ENCODE assay signal across 9 cellular contexts in the genomic region with DNA sequence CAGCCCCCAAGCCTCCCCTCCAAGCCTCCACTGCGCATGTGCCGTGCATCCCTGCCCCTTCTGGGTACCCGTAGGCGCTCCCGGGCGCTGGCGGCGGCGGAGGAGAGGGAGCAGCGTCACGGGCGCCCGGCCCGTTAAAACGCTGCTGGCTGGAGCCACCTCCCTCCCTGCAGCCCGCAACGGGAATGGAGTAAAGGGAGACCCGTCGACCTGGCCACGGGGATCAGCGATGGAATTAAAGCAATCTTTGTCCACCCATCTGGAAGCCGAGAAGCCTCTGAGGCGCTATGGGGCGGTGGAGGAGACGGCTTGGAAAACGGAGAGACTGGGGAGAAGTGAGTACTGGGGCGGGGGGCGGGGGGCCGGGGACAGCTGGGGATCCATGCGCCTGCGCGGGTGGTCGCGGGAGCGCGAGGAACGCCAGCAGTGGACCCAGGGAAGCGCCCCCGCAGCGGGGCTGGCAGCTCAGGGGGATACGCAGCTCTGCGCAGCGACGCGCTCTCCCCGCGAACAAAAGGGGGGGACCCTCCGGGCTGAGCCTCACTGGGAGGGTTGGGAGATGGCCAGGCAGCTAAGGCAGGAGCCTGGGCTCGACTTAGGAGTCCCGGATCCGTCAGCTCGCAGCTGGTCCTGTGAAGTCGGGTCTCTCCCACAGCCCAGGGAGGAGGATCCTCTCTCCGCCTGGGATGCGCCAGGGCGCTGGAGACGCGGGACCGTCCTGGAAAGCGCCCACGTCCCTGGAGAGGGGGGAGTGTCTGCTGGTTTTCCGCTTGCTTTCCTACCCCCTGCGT. TPM values are rescaled to one million over a fixed set of nuclear protein-coding genes. Genes with fewer than 3 reads are reported as not detected.
DNase-seq lines count a peak whose midpoint lies in the region; ATAC-seq, FAIRE-seq and TF ChIP-seq lines count a peak whose summit lies in the region.
"Had no signal": no experiment of that assay in that cellular context is flagged by ENCODE, and none has a peak within 500 bp of the region (broad histone marks: within the 10 kb centered on the region; RNA-seq: fewer than 3 reads in every experiment).

TSS of gene BMERB1 (plus strand) at position 164 of the 791 bp plus-strand sequence. CDS start at position 230, 66 bp downstream.

- TF ChIP-seq POLR2A in transverse colon (IDR thresholded peaks at IDR 0.05) (peak; percentile 36), GM12892 (IDR thresholded peaks at IDR 0.05; ENCODE audit: low read depth, low read length) (no peak)

- H3K4me3 ChIP-seq in ascending aorta (peak within 1 kb of the TSS; percentile 52 to 94), transverse colon (peak within 1 kb of the TSS; percentile 49 to 76 (median 66))

- intact Hi-C loops in ascending aorta (cut with DNase I) (loop anchor here (2.0 kb wide), 1 partner anchor 56 kb away; no protein-coding TSS in a partner anchor), left ventricle myocardium superior (cut with micrococcal nuclease) (no loop called here), posterior cingulate gyrus (cut with DNase I) (loop anchor here (2.0 to 5.0 kb wide), 2 partner anchors 116 to 208 kb away; partner anchors contain the start of gene MARF1), transverse colon (cut with DNase I; ENCODE audit: low total_unique reads) (no loop called here)

- WGBS in transverse colon (ENCODE audit: low coverage in 1 of 2), 2 donors: 4% methylated on average over 40 of the region's 63 CpGs; no CpG with 5 or more reads in 1 of the 2 donors

- peak within 1 kb of the TSS; percentile 82 for H3K27ac ChIP-seq in ascending aorta
- H3K27ac ChIP-seq in transverse colon: peak within 1 kb of the TSS; percentile 78 to 87 (median 85)
- H3K27ac ChIP-seq: C4-2B had no signal

- TF ChIP-seq EP300 in transverse colon (IDR thresholded peaks at IDR 0.05; ENCODE audit: low read depth): no peak

- H3K36me3 ChIP-seq in ascending aorta: no peaks in the 10 kb centered on the region
- H3K36me3 ChIP-seq in transverse colon: no peaks in the 10 kb centered on the region

- TF ChIP-seq CTCF in ascending aorta (IDR thresholded peaks at IDR 0.05) (no peak), transverse colon (IDR thresholded peaks at IDR 0.05) (no peak)

- FAIRE-seq in GM12892 (lab: Jason Lieb, UNC): no peak

- H3K9me3 ChIP-seq in ascending aorta (no peaks in the 10 kb centered on the region), transverse colon (no peaks in the 10 kb centered on the region)

- in situ Hi-C loops in transverse colon (cut with MboI; ENCODE audit: low pct_ligation_motif_present in 1 of 4, low pct_unique_long_range_greater_than_20kb in 1 of 4, low sequenced_read_pairs in 3 of 4): loop anchor here in 1 of 4 donors (25.0 kb wide), 1 partner anchor 103 kb away; no protein-coding TSS in a partner anchor

- ATAC-seq in left ventricle myocardium superior: peak; percentile 97

- peaks cover 0 to 10% of the 10 kb centered on the region in 2 donors for H3K4me1 ChIP-seq in ascending aorta
- H3K4me1 ChIP-seq in transverse colon: peaks cover 0 to 21% (median 4%) of the 10 kb centered on the region in 4 donors

- H3K27me3 ChIP-seq in ascending aorta: no peaks in the 10 kb centered on the region
- peaks cover 37% of the 10 kb centered on the region for H3K27me3 ChIP-seq in transverse colon

- DNase-seq in NCI-H146 (lab: John Stamatoyannopoulos, UW) (peak; percentile 85), NCI-H146 treated with DMSO at 0.1 percent for 48 hours (lab: John Stamatoyannopoulos, UW; ENCODE audit: unreplicated experiment) (no peak), T-helper 2 cell (peak; percentile 0 to 84 (median 23)), ascending aorta (ENCODE audit: low spot score in 2 of 2) (peak; percentile 18 to 90), left ventricle myocardium superior (peak; percentile 87), posterior cingulate gyrus (peak; percentile 78 to 97 (median 84)), transverse colon (peak; percentile 37), GM12892 (ENCODE audit: insufficient read length) (no peak)

RNA-seq across cellular contexts. Expression of gene BMERB1, which starts in this region (rescaled TPM):
- total RNA-seq in ascending aorta (45.4 TPM), left ventricle myocardium superior (55.0 TPM), transverse colon (10 to 100 TPM in 3 of 4 donors, 1 to 10 TPM in 1; 8.6 to 65.1 (median 14.1) TPM)
- 0.42 TPM for polyA plus RNA-seq in GM12892 (2012; ENCODE audit: missing spikeins)

Comparison
In these comparisons a context has a peak if more than half of its experiments do, and no peak if none do; other contexts are left out.
1. DNase-seq: peak in NCI-H146 (single experiment), T-helper 2 cell (5 of 5), ascending aorta (2 of 2), left ventricle myocardium superior (single experiment), posterior cingulate gyrus (10 of 10) and transverse colon (single experiment); none in NCI-H146 treated with DMSO at 0.1 percent for 48 hours (single experiment) and GM12892 (single experiment).
2. intact Hi-C loops: an anchor here in ascending aorta (2.0 kb wide) and posterior cingulate gyrus (2.0 to 5.0 kb wide); none called in left ventricle myocardium superior and transverse colon.